1 cellular context compared by ENCODE assay signal in the genomic region with DNA sequence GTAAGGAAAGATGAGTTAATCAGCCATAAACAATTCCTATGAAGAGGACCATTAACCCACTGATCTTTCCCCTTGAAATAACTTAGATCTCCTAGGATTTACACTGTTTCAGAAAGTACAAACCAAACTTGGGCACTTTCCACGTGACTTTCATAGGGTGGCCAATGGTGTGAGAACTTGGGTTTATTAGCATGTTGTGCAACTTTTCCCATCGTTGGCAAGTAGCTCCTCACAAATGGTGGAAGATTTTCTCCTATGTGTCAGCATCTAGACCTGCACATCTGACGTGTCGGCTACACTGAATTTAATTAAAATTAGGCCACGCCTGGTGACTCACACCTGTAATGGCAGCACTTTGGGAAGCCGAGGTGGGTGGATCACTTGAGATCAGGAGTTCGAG.
TF ChIP-seq lines count a peak whose summit lies in the region.

No MANE protein-coding gene starts in this region.

TF ChIP-seq in K562, 482 proteins besides CTCF, POLR2A, EP300 and RAD21 (continued from another document):
- TF ChIP-seq, protein P1, sequence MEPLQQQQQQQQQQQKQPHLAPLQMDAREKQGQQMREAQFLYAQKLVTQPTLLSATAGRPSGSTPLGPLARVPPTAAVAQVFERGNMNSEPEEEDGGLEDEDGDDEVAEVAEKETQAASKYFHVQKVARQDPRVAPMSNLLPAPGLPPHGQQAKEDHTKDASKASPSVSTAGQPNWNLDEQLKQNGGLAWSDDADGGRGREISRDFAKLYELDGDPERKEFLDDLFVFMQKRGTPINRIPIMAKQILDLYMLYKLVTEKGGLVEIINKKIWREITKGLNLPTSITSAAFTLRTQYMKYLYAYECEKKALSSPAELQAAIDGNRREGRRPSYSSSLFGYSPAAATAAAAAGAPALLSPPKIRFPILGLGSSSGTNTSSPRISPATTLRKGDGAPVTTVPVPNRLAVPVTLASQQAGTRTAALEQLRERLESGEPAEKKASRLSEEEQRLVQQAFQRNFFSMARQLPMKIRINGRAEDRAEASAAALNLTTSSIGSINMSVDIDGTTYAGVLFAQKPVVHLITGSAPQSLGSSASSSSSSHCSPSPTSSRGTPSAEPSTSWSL (CRISPR knock-in tag; IDR thresholded peaks at IDR 0.05; ENCODE audit: borderline replicate concordance): no peak
- TF ChIP-seq, protein P2, sequence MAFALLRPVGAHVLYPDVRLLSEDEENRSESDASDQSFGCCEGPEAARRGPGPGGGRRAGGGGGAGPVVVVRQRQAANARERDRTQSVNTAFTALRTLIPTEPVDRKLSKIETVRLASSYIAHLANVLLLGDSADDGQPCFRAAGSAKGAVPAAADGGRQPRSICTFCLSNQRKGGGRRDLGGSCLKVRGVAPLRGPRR (CRISPR knock-in tag; IDR thresholded peaks at IDR 0.05): no peak
TF ChIP-seq in K562: peak in this region for 1.
